In genomic region chr2:75344146-75344545, GRCh38 we compare ENCODE assay signal across 30 cellular contexts.
"Had no signal": no experiment of that assay in that cellular context is flagged by ENCODE, and none has a peak within 500 bp of the region (broad histone marks: within the 10 kb centered on the region; RNA-seq: fewer than 3 reads in every experiment).

No MANE protein-coding gene starts in this region.

- H3K4me1 Mint-ChIP-seq: activated CD4-positive, alpha-beta memory T cell treated with anti-CD3 and anti-CD28 coated beads, Interleukin-2, amount 10 ng/mL, durations not matched to agents 7 days and 5 days; activated CD4-positive, alpha-beta T cell treated with anti-CD3 and anti-CD28 coated beads, Interleukin-2, amount 10 ng/mL, durations not matched to agents 7 days and 5 days; activated T-helper 17 cell treated with anti-CD3 and anti-CD28 coated beads, Interleukin-2, amount 50 U/mL, for 72 hours; central memory CD8-positive, alpha-beta T cell; T-helper 17 cell had no signal

- H3K27me3 Mint-ChIP-seq: activated CD4-positive, alpha-beta T cell treated with anti-CD3 and anti-CD28 coated beads, Interleukin-2, amount 10 ng/mL, durations not matched to agents 7 days and 5 days; activated naive CD8-positive, alpha-beta T cell; central memory CD8-positive, alpha-beta T cell; dendritic cell treated with granulocyte-macrophage colony-stimulating factor and Interleukin-4, amounts not matched to agents 40 ng/mL and 50 ng/mL, for 4 days had no signal

- H3K27me3 ChIP-seq: brain microvascular endothelial cell had no signal

- H3K27ac Mint-ChIP-seq: activated CD4-positive, alpha-beta memory T cell treated with anti-CD3 and anti-CD28 coated beads, Interleukin-2, amount 10 ng/mL, durations not matched to agents 7 days and 5 days; activated CD4-positive, alpha-beta T cell treated with anti-CD3 and anti-CD28 coated beads, Interleukin-2, amount 10 ng/mL, durations not matched to agents 7 days and 5 days; activated naive CD8-positive, alpha-beta T cell; activated T-helper 17 cell treated with anti-CD3 and anti-CD28 coated beads, Interleukin-2, amount 50 U/mL, for 72 hours; dendritic cell treated with granulocyte-macrophage colony-stimulating factor and Interleukin-4, amounts not matched to agents 40 ng/mL and 50 ng/mL, for 4 days; endodermal cell; T-helper 17 cell; T-helper 2 cell treated with Interferon-gamma antibody and Interleukin-4, amounts not matched to agents 5 μg/mL and 100 μg/mL, for 36 hours had no signal

- H3K36me3 ChIP-seq: brain microvascular endothelial cell, WERI-Rb-1 had no signal

- DNase-seq: activated CD4-positive, alpha-beta memory T cell treated with anti-CD3 and anti-CD28 coated beads, Interleukin-2, amount 10 ng/mL, durations not matched to agents 7 days and 5 days; activated CD4-positive, alpha-beta T cell treated with anti-CD3 and anti-CD28 coated beads for 4 hours; activated CD4-positive, alpha-beta T cell treated with anti-CD3 and anti-CD28 coated beads, Interleukin-2, amount 10 ng/mL, durations not matched to agents 7 days and 5 days; activated CD4-positive, alpha-beta T cell treated with anti-CD3 and anti-CD28 coated beads, Interleukin-2, amount 50 U/mL, for 4 hours; activated CD4-positive, CD25-positive, alpha-beta regulatory T cell; activated CD4-positive, CD25-positive, alpha-beta regulatory T cell treated with anti-CD3 and anti-CD28 coated beads, Interleukin-2, amount 50 U/mL, for 72 hours; activated effector memory CD4-positive, alpha-beta T cell treated with Interleukin-2 at 50 U/mL for 16 hours; activated gamma-delta T cell treated with Interleukin-2 at 50 U/mL for 16 hours; activated naive CD4-positive, alpha-beta T cell treated with anti-CD3 and anti-CD28 coated beads, Interleukin-2, amount 50 U/mL, for 16 hours; activated naive CD4-positive, alpha-beta T cell treated with Interleukin-2 at 50 U/mL for 16 hours; activated T-cell treated with anti-CD3 and anti-CD28 coated beads, Interleukin-2, amount 50 U/mL, for 4 hours; amniotic stem cell; anterior cingulate cortex; brain microvascular endothelial cell; dorsolateral prefrontal cortex; effector memory CD4-positive, alpha-beta T cell; endodermal cell; foreskin fibroblast; head of caudate nucleus; T-helper 1 cell; T-helper 17 cell; T1000; WERI-Rb-1 had no signal

- ATAC-seq: activated T-cell treated with anti-CD3 and anti-CD28 coated beads, Interleukin-2, amount 50 U/mL, for 4 hours; activated T-helper 17 cell treated with anti-CD3 and anti-CD28 coated beads, Interleukin-2, amount 50 U/mL, for 72 hours; esophagus mucosa; T-helper 17 cell had no signal

- H3K4me3 Mint-ChIP-seq: activated CD4-positive, alpha-beta memory T cell treated with anti-CD3 and anti-CD28 coated beads, Interleukin-2, amount 10 ng/mL, durations not matched to agents 7 days and 5 days; activated CD4-positive, alpha-beta T cell treated with anti-CD3 and anti-CD28 coated beads, Interleukin-2, amount 10 ng/mL, durations not matched to agents 7 days and 5 days; activated naive CD8-positive, alpha-beta T cell; activated T-cell treated with anti-CD3 and anti-CD28 coated beads, Interleukin-2, amount 50 U/mL, for 4 hours; activated T-helper 17 cell treated with anti-CD3 and anti-CD28 coated beads, Interleukin-2, amount 50 U/mL, for 72 hours; central memory CD8-positive, alpha-beta T cell; dendritic cell treated with granulocyte-macrophage colony-stimulating factor and Interleukin-4, amounts not matched to agents 40 ng/mL and 50 ng/mL, for 4 days; endodermal cell; T-helper 17 cell; T-helper 2 cell treated with Interferon-gamma antibody and Interleukin-4, amounts not matched to agents 5 μg/mL and 100 μg/mL, for 36 hours had no signal

- H3K27ac ChIP-seq: brain microvascular endothelial cell, coronary artery, dorsolateral prefrontal cortex, WERI-Rb-1 had no signal

- H3K4me3 ChIP-seq: coronary artery, dorsolateral prefrontal cortex had no signal

- H3K9me3 Mint-ChIP-seq: activated CD4-positive, alpha-beta memory T cell treated with anti-CD3 and anti-CD28 coated beads, Interleukin-2, amount 10 ng/mL, durations not matched to agents 7 days and 5 days; activated CD4-positive, alpha-beta T cell treated with anti-CD3 and anti-CD28 coated beads, Interleukin-2, amount 10 ng/mL, durations not matched to agents 7 days and 5 days; activated T-cell treated with anti-CD3 and anti-CD28 coated beads, Interleukin-2, amount 50 U/mL, for 4 hours; activated T-helper 17 cell treated with anti-CD3 and anti-CD28 coated beads, Interleukin-2, amount 50 U/mL, for 72 hours; central memory CD8-positive, alpha-beta T cell; dendritic cell treated with granulocyte-macrophage colony-stimulating factor and Interleukin-4, amounts not matched to agents 40 ng/mL and 50 ng/mL, for 4 days; endodermal cell; T-helper 2 cell treated with Interferon-gamma antibody and Interleukin-4, amounts not matched to agents 5 μg/mL and 100 μg/mL, for 36 hours had no signal
